11 cellular contexts compared by ENCODE assay signal in the genomic region with DNA sequence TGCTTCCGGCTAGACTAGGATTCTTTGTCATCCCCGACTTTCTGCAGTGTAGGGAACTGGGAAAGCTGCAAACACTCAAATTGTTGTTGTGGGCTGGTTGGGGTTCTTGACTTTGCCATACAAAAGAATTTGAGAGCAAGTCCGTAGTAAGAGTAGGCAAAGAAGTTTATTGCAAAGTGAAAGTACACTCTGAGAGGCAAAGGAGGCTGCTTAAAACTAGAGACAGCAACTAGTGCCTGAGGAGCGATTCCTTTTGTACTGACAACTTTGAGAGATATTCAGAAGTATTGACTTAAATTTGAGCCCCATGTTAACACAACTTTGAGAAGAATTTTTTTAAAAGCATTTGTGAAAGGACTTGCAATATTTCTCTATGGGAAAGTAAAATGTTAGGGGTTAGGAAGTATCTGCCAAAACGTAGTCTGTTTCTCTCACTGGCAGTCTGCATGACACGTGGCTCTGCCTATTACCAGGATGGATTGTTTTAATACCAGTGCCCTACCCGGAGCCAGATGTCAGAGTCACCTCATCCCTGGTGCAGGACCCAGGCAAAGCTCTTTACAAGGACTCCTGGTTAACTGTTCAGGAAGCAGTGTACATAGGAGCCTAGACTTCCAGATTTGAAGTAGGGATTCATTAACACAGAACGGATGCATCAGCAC.
A peak's percentile ranks its signal among the peaks of the same experiment; 100 is the strongest.
DNase-seq lines count a peak whose midpoint lies in the region; ATAC-seq, FAIRE-seq and TF ChIP-seq lines count a peak whose summit lies in the region.
"Had no signal": no experiment of that assay in that cellular context is flagged by ENCODE, and none has a peak within 500 bp of the region (broad histone marks: within the 10 kb centered on the region; RNA-seq: fewer than 3 reads in every experiment).

No MANE protein-coding gene starts in this region.

- H3K4me1 Mint-ChIP-seq in astrocyte (ENCODE audit: low read depth, unreplicated experiment): peaks cover 3% of the 10 kb centered on the region
- H3K4me1 Mint-ChIP-seq in WTC11: no peaks in the 10 kb centered on the region

- no peak overlapping the region for H3K27ac ChIP-seq in astrocyte (ENCODE audit: low read depth, low read length)
- H3K27ac ChIP-seq: SK-N-MC had no signal

- no peak overlapping the region for H3K27ac Mint-ChIP-seq in astrocyte (ENCODE audit: unreplicated experiment)
- H3K27ac Mint-ChIP-seq in WTC11: no peak overlapping the region

- DNase-seq in AG08395 (ENCODE audit: low spot score) (peak; percentile 44), astrocyte (ENCODE audit: low read depth) (no peak), myocyte (ENCODE audit: low read depth) (peak; percentile 34), WTC11 (ENCODE audit: low spot score) (no peak)
- DNase-seq: effector CD8-positive, alpha-beta T cell; posterior cingulate gyrus had no signal

- H2AFZ ChIP-seq in Loucy (ENCODE audit: low read length) (peak overlapping the region; percentile 78), astrocyte (ENCODE audit: low read depth, low read length) (no peak overlapping the region)

- no peak for TF ChIP-seq CTCF in Loucy (conservative IDR thresholded peaks at IDR 0.05; ENCODE audit: low read length)
- no peak for TF ChIP-seq CTCF in astrocyte (IDR thresholded peaks at IDR 0.05; ENCODE audit: insufficient read depth, low read depth, low read length)
- no peak for TF ChIP-seq CTCF in WTC11 (IDR thresholded peaks at IDR 0.05)

- H3K27me3 Mint-ChIP-seq in astrocyte (ENCODE audit: low read depth, unreplicated experiment): peaks cover 23% of the 10 kb centered on the region
- H3K27me3 Mint-ChIP-seq in WTC11 (ENCODE audit: low read depth): peaks cover 4% of the 10 kb centered on the region; the same call in 1 of the 2 replicates

- peaks cover 12% of the 10 kb centered on the region for H3K9me3 Mint-ChIP-seq in astrocyte (ENCODE audit: unreplicated experiment)
- H3K9me3 Mint-ChIP-seq in WTC11: peaks cover 12% of the 10 kb centered on the region

- H3K9me3 ChIP-seq in Loucy (ENCODE audit: insufficient read depth, low read depth, low read length) (no peaks in the 10 kb centered on the region), astrocyte (ENCODE audit: insufficient read depth, low read depth, low read length) (no peaks in the 10 kb centered on the region)

- no peaks in the 10 kb centered on the region for H3F3A ChIP-seq in Loucy (ENCODE audit: low read depth)

- CTCF ChIA-PET in WTC11 (lab: Charles Lee): interaction anchor here (3.0 kb wide), 1 partner anchor 15 kb away, joined by 6 read pairs; no protein-coding TSS in a partner anchor

- POLR2A ChIA-PET in WTC11 (lab: Charles Lee): no interaction called here

- FAIRE-seq in astrocyte (lab: Jason Lieb, UNC): no peak

- H3K79me2 ChIP-seq in Loucy (ENCODE audit: insufficient read depth, low read length): no peaks in the 10 kb centered on the region
- no peaks in the 10 kb centered on the region for H3K79me2 ChIP-seq in astrocyte (ENCODE audit: insufficient read depth, low read length)

- peaks cover 11% of the 10 kb centered on the region for H3K4me1 ChIP-seq in Loucy (ENCODE audit: insufficient read depth, low read length, poor library complexity, severe bottlenecking)
- H3K4me1 ChIP-seq in astrocyte (ENCODE audit: insufficient read depth, low read length): no peaks in the 10 kb centered on the region

- H3K27me3 ChIP-seq in Loucy (ENCODE audit: insufficient read depth, low read length, poor library complexity, severe bottlenecking): no peaks in the 10 kb centered on the region
- H3K27me3 ChIP-seq in astrocyte (ENCODE audit: insufficient read depth, low read length): peaks cover 4% of the 10 kb centered on the region

- H3K4me2 ChIP-seq in Loucy (ENCODE audit: low read depth, low read length, poor library complexity, severe bottlenecking) (peak overlapping the region; percentile 77), astrocyte (ENCODE audit: low read length) (peak overlapping the region; percentile 47)

- H3K9ac ChIP-seq in Loucy (ENCODE audit: low read depth, low read length, poor library complexity, severe bottlenecking) (peak overlapping the region; percentile 41), astrocyte (ENCODE audit: low read length) (no peak overlapping the region)

- no peaks in the 10 kb centered on the region for H4K20me1 ChIP-seq in Loucy (ENCODE audit: insufficient read depth, low read length, poor library complexity, severe bottlenecking)
- no peaks in the 10 kb centered on the region for H4K20me1 ChIP-seq in astrocyte (ENCODE audit: insufficient read depth, low read length)

- H3K4me3 Mint-ChIP-seq in astrocyte (ENCODE audit: unreplicated experiment): no peak overlapping the region
- no peak overlapping the region for H3K4me3 Mint-ChIP-seq in WTC11

- ATAC-seq in HG03095 (IDR thresholded peaks at IDR 0.05; ENCODE audit: unreplicated experiment) (no peak), HG03280 (IDR thresholded peaks at IDR 0.05; ENCODE audit: unreplicated experiment) (no peak), HG03520 (IDR thresholded peaks at IDR 0.05; ENCODE audit: unreplicated experiment) (no peak), WTC11 (no peak)

- H3K36me3 ChIP-seq in Loucy (ENCODE audit: insufficient read depth, low read length) (no peaks in the 10 kb centered on the region), astrocyte (ENCODE audit: insufficient read depth, low read length) (no peaks in the 10 kb centered on the region)

- no peaks in the 10 kb centered on the region for H3K9me2 ChIP-seq in Loucy (replicated peaks; ENCODE audit: low read depth, low read length)

- H3K36me3 Mint-ChIP-seq in astrocyte (ENCODE audit: low read depth, unreplicated experiment): no peaks in the 10 kb centered on the region
- H3K36me3 Mint-ChIP-seq in WTC11: no peaks in the 10 kb centered on the region

- H3K4me3 ChIP-seq in Loucy (ENCODE audit: low read length, poor library complexity, severe bottlenecking) (peak overlapping the region; percentile 70), astrocyte (ENCODE audit: insufficient read depth, low read depth, low read length) (no peak overlapping the region)
- H3K4me3 ChIP-seq: SK-N-MC had no signal

TF ChIP-seq in WTC11, 78 proteins besides CTCF, POLR2A, EP300 and RAD21 (continues in another document):
- TF ChIP-seq, protein P1, sequence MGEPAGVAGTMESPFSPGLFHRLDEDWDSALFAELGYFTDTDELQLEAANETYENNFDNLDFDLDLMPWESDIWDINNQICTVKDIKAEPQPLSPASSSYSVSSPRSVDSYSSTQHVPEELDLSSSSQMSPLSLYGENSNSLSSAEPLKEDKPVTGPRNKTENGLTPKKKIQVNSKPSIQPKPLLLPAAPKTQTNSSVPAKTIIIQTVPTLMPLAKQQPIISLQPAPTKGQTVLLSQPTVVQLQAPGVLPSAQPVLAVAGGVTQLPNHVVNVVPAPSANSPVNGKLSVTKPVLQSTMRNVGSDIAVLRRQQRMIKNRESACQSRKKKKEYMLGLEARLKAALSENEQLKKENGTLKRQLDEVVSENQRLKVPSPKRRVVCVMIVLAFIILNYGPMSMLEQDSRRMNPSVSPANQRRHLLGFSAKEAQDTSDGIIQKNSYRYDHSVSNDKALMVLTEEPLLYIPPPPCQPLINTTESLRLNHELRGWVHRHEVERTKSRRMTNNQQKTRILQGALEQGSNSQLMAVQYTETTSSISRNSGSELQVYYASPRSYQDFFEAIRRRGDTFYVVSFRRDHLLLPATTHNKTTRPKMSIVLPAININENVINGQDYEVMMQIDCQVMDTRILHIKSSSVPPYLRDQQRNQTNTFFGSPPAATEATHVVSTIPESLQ (CRISPR knock-in tag; IDR thresholded peaks at IDR 0.05): no peak
- TF ChIP-seq CREM (CRISPR knock-in tag; IDR thresholded peaks at IDR 0.05): no peak
- TF ChIP-seq, protein P2, sequence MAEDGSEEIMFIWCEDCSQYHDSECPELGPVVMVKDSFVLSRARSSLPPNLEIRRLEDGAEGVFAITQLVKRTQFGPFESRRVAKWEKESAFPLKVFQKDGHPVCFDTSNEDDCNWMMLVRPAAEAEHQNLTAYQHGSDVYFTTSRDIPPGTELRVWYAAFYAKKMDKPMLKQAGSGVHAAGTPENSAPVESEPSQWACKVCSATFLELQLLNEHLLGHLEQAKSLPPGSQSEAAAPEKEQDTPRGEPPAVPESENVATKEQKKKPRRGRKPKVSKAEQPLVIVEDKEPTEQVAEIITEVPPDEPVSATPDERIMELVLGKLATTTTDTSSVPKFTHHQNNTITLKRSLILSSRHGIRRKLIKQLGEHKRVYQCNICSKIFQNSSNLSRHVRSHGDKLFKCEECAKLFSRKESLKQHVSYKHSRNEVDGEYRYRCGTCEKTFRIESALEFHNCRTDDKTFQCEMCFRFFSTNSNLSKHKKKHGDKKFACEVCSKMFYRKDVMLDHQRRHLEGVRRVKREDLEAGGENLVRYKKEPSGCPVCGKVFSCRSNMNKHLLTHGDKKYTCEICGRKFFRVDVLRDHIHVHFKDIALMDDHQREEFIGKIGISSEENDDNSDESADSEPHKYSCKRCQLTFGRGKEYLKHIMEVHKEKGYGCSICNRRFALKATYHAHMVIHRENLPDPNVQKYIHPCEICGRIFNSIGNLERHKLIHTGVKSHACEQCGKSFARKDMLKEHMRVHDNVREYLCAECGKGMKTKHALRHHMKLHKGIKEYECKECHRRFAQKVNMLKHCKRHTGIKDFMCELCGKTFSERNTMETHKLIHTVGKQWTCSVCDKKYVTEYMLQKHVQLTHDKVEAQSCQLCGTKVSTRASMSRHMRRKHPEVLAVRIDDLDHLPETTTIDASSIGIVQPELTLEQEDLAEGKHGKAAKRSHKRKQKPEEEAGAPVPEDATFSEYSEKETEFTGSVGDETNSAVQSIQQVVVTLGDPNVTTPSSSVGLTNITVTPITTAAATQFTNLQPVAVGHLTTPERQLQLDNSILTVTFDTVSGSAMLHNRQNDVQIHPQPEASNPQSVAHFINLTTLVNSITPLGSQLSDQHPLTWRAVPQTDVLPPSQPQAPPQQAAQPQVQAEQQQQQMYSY (CRISPR knock-in tag; IDR thresholded peaks at IDR 0.05): no peak
- no peak for TF ChIP-seq FOXK1 (CRISPR knock-in tag; IDR thresholded peaks at IDR 0.05)
- no peak for TF ChIP-seq NFE2L1 (CRISPR knock-in tag; IDR thresholded peaks at IDR 0.05)
- no peak for TF ChIP-seq HMGA2 (CRISPR knock-in tag; IDR thresholded peaks at IDR 0.05)
- no peak for TF ChIP-seq NFATC4 (CRISPR knock-in tag; IDR thresholded peaks at IDR 0.05)
- no peak for TF ChIP-seq ZNF423 (CRISPR knock-in tag; IDR thresholded peaks at IDR 0.05)
- TF ChIP-seq FOXP1 (CRISPR knock-in tag; IDR thresholded peaks at IDR 0.05; ENCODE audit: borderline replicate concordance): no peak
- TF ChIP-seq ZBTB21 (CRISPR knock-in tag; IDR thresholded peaks at IDR 0.05; ENCODE audit: borderline replicate concordance): no peak
- TF ChIP-seq GRHL2 (CRISPR knock-in tag; IDR thresholded peaks at IDR 0.05; ENCODE audit: insufficient replicate concordance, severe bottlenecking): no peak
- no peak for TF ChIP-seq ZNF317 (CRISPR knock-in tag; IDR thresholded peaks at IDR 0.05; ENCODE audit: borderline replicate concordance, low read depth)

Comparison
In these comparisons a context has a peak if more than half of its experiments do, and no peak if none do; other contexts are left out.
1. DNase-seq: peak in AG08395 (single experiment) and myocyte (single experiment); none in astrocyte (single experiment) and WTC11 (single experiment).